1 cellular context compared by ENCODE assay signal in the genomic region with DNA sequence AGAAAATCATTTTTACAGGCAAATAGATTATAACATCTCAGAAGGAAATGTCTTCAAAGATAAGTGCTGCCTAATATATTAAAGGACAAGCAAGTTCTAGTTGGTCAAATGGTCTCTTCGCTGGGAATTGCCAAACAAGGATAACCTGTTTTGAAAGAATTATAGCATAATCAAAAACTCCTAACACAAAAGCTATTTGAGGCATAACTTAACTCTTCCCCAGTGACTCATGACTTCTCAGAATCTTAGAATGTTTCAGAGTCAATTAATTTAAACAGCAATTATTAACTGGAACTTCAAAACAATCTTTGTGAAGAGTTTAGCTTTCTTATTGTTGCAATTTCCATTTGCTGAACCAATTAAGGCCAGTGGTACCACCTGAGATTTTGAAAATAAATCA.
A peak's percentile ranks its signal among the peaks of the same experiment; 100 is the strongest.
TF ChIP-seq lines count a peak whose summit lies in the region.

No MANE protein-coding gene starts in this region.

TF ChIP-seq in IMR-90, 13 proteins besides CTCF, POLR2A, EP300 and RAD21:
- TF ChIP-seq CHD1 (IDR thresholded peaks at IDR 0.05; ENCODE audit: low read depth, low read length) (no peak), CEBPB (IDR thresholded peaks at IDR 0.05; ENCODE audit: low read depth, low read length) (peak; percentile 64)
